8 cellular contexts compared by ENCODE assay signal in genomic region chr4:184649026-184649970, GRCh38. TPM values are rescaled to one million over a fixed set of nuclear protein-coding genes. Genes with fewer than 3 reads are reported as not detected.
A peak's percentile ranks its signal among the peaks of the same experiment; 100 is the strongest.
DNase-seq lines count a peak whose midpoint lies in the region; ATAC-seq and TF ChIP-seq lines count a peak whose summit lies in the region.

Gene CASP3, minus strand, starts transcription at chr4:184649447. Its CDS starts 10,994 bp downstream, at chr4:184638453.
A gene with protein sequence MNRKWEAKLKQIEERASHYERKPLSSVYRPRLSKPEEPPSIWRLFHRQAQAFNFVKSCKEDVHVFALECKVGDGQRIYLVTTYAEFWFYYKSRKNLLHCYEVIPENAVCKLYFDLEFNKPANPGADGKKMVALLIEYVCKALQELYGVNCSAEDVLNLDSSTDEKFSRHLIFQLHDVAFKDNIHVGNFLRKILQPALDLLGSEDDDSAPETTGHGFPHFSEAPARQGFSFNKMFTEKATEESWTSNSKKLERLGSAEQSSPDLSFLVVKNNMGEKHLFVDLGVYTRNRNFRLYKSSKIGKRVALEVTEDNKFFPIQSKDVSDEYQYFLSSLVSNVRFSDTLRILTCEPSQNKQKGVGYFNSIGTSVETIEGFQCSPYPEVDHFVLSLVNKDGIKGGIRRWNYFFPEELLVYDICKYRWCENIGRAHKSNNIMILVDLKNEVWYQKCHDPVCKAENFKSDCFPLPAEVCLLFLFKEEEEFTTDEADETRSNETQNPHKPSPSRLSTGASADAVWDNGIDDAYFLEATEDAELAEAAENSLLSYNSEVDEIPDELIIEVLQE (plus strand): TSS chr4:184649738. CDS start chr4:184657141, 7,403 bp downstream.

- H3K4me3 ChIP-seq in colonic mucosa, result peak within 1 kb of the TSS; percentile 85
- H3K4me3 ChIP-seq in left lung, result peak within 1 kb of the TSS; percentile 79 to 82

- H3K36me3 Mint-ChIP-seq in activated CD4-positive, alpha-beta T cell treated with anti-CD3 and anti-CD28 coated beads, Interleukin-2, amount 10 ng/mL, durations not matched to agents 24 days and 14 days (ENCODE audit: low read depth), result peaks cover 40% of the 10 kb centered on the region

- peak within 1 kb of the TSS; percentile 92 for H3K27ac Mint-ChIP-seq in activated CD4-positive, alpha-beta T cell treated with anti-CD3 and anti-CD28 coated beads, Interleukin-2, amount 10 ng/mL, durations not matched to agents 24 days and 14 days

- peaks cover 51% of the 10 kb centered on the region for H3K4me1 Mint-ChIP-seq in activated CD4-positive, alpha-beta T cell treated with anti-CD3 and anti-CD28 coated beads, Interleukin-2, amount 10 ng/mL, durations not matched to agents 24 days and 14 days

- no peaks in the 10 kb centered on the region for H3K27me3 Mint-ChIP-seq in activated CD4-positive, alpha-beta T cell treated with anti-CD3 and anti-CD28 coated beads, Interleukin-2, amount 10 ng/mL, durations not matched to agents 24 days and 14 days

- peak within 1 kb of the TSS; percentile 88 to 97 for H3K9ac ChIP-seq in colonic mucosa (ENCODE audit: low read depth in 2 of 2, low read length in 2 of 2)

- H3K9me3 Mint-ChIP-seq in activated CD4-positive, alpha-beta T cell treated with anti-CD3 and anti-CD28 coated beads, Interleukin-2, amount 10 ng/mL, durations not matched to agents 24 days and 14 days, result no peaks in the 10 kb centered on the region

- H3K4me1 ChIP-seq in colonic mucosa, result peaks cover 7% of the 10 kb centered on the region
- H3K4me1 ChIP-seq in left lung, result peaks cover 22 to 58% of the 10 kb centered on the region in 2 donors

- TF ChIP-seq CTCF in colonic mucosa (IDR thresholded peaks at IDR 0.05) (no peak), left lung (IDR thresholded peaks at IDR 0.05) (peak in 1 of 2 donors; percentile 28)

- H3K27ac ChIP-seq in colonic mucosa, result peak within 1 kb of the TSS; percentile 99
- peak within 1 kb of the TSS; percentile 96 to 97 for H3K27ac ChIP-seq in left lung

- intact Hi-C loops in activated CD4-positive, alpha-beta T cell treated with anti-CD3 and anti-CD28 coated beads, Interleukin-2, amount 10 ng/mL, durations not matched to agents 24 days and 14 days (cut with micrococcal nuclease), result loop anchor here (1.0 to 5.0 kb wide), 12 partner anchors 66 to 1207 kb away; partner anchors contain the start of genes ACSL1, CCDC110, CDKN2AIP and CENPU
- intact Hi-C loops in colonic mucosa (cut with DNase I) (loop anchor here (10.0 kb wide), 1 partner anchor 86 kb away; the partner anchor contains the start of gene CENPU), left lung (cut with DNase I) (no loop called here)

- H3K36me3 ChIP-seq in colonic mucosa (no peaks in the 10 kb centered on the region), left lung (peaks cover 0 to 4% of the 10 kb centered on the region in 2 donors)

- H3K27me3 ChIP-seq in colonic mucosa (no peaks in the 10 kb centered on the region), left lung (no peaks in the 10 kb centered on the region)

- H3K9me3 ChIP-seq in colonic mucosa, result no peaks in the 10 kb centered on the region
- H3K9me3 ChIP-seq in left lung, result no peaks in the 10 kb centered on the region

- peak within 1 kb of the TSS; percentile 99 for H3K4me3 Mint-ChIP-seq in activated CD4-positive, alpha-beta T cell treated with anti-CD3 and anti-CD28 coated beads, Interleukin-2, amount 10 ng/mL, durations not matched to agents 24 days and 14 days

- DNase-seq in C1 segment of cervical spinal cord (lab: John Stamatoyannopoulos, UW) (peak; percentile 79 to 99 (median 96)), NCI-H526 treated with DMSO at 0.1 percent for 48 hours (lab: John Stamatoyannopoulos, UW) (peak; percentile 75), colonic mucosa (peak; percentile 98), left lung (peak; percentile 98 to 100)
- DNase-seq in activated CD4-positive, alpha-beta T cell treated with anti-CD3 and anti-CD28 coated beads, Interleukin-2, amount 10 ng/mL, durations not matched to agents 24 days and 14 days, result peak; percentile 99
- peak; percentile 95 for DNase-seq in stimulated activated CD4-positive, alpha-beta T cell treated with anti-CD3 and anti-CD28 coated beads, Interleukin-2, amount 100 ng/mL, for 4 hours (ENCODE audit: low read depth)

- ATAC-seq in GM19351 (IDR thresholded peaks at IDR 0.05; ENCODE audit: unreplicated experiment) (peak; percentile 80), HG03520 (IDR thresholded peaks at IDR 0.05; ENCODE audit: unreplicated experiment) (peak; percentile 85), left lung (peak; percentile 96)

RNA-seq across cellular contexts. Expression of gene CASP3, which starts in this region (rescaled TPM):
- total RNA-seq in activated CD4-positive, alpha-beta T cell treated with anti-CD3 and anti-CD28 coated beads, Interleukin-2, amount 10 ng/mL, durations not matched to agents 24 days and 14 days, result 84.8 and 89.8 TPM in 2 replicates
- total RNA-seq in colonic mucosa (10 to 100 TPM; 45.4 to 57.9 TPM), left lung (10 to 100 TPM; 19.1 to 23.5 TPM)

RNA-seq across cellular contexts. Expression of the second gene that starts in this region (rescaled TPM):
- total RNA-seq in activated CD4-positive, alpha-beta T cell treated with anti-CD3 and anti-CD28 coated beads, Interleukin-2, amount 10 ng/mL, durations not matched to agents 24 days and 14 days, result 14.7 and 17.6 TPM in 2 replicates
- total RNA-seq in colonic mucosa (10 to 100 TPM; 16.0 to 21.6 TPM), left lung (10 to 100 TPM; 11.8 to 15.8 TPM)

Comparison
In these comparisons a context has a peak if more than half of its experiments do, and no peak if none do; other contexts are left out.
1. Peak in every context shown above with its lines: DNase-seq, ATAC-seq, H3K4me3 ChIP-seq and H3K27ac ChIP-seq.
2. intact Hi-C loops: an anchor here in activated CD4-positive, alpha-beta T cell treated with anti-CD3 and anti-CD28 coated beads, Interleukin-2, amount 10 ng/mL, durations not matched to agents 24 days and 14 days (1.0 to 5.0 kb wide) and colonic mucosa (10.0 kb wide); none called in left lung.